In genomic region chr6:291148-291696, GRCh38 we compare ENCODE assay signal across 8 cellular contexts. TPM values are rescaled to one million over a fixed set of nuclear protein-coding genes. Genes with fewer than 3 reads are reported as not detected.
A peak's percentile ranks its signal among the peaks of the same experiment; 100 is the strongest.
DNase-seq lines count a peak whose midpoint lies in the region; ATAC-seq, FAIRE-seq and TF ChIP-seq lines count a peak whose summit lies in the region.

No MANE protein-coding gene starts in this region.

- H3K27ac ChIP-seq in PC-3 (ENCODE audit: low read length) = peak overlapping the region; percentile 52
- peak overlapping the region; percentile 90 to 99 (median 96) for H3K27ac ChIP-seq in pancreas

- no peaks in the 10 kb centered on the region for H4K20me1 ChIP-seq in PC-3 (ENCODE audit: low read length)

- BruUV-seq in PC-3 (replicated peaks; lab: Mats Ljungman, UMichigan) = TSS peak; percentile 83

- H3K4me3 ChIP-seq in PC-3 (ENCODE audit: low read length) (peak overlapping the region; percentile 74), epithelial cell of proximal tubule (ENCODE audit: low read depth, low read length) (peak overlapping the region; percentile 72), pancreas (peak overlapping the region; percentile 45 to 66 (median 62))

- TF ChIP-seq CTCF in PC-3 (conservative IDR thresholded peaks at IDR 0.05; ENCODE audit: low read depth, low read length) (no peak), epithelial cell of proximal tubule (conservative IDR thresholded peaks at IDR 0.05; ENCODE audit: low read depth, low read length) (no peak), pancreas (IDR thresholded peaks at IDR 0.05) (no peak)

- CTCF ChIA-PET in PC-3 (lab: Charles Lee) = no interaction called here

- H3K79me2 ChIP-seq in PC-3 (ENCODE audit: low read length) = peaks cover 20% of the 10 kb centered on the region

- intact Hi-C loops in PC-3 (cut with micrococcal nuclease) (loop anchor here (10.0 kb wide), 1 partner anchor 254 kb away; no protein-coding TSS in a partner anchor), pancreas (cut with DNase I) (no loop called here)

- POLR2A ChIA-PET in PC-3 (lab: Charles Lee; ENCODE audit: unreplicated experiment) = no interaction called here

- DNase-seq in ELF-1 (ENCODE audit: low read depth, low spot score) = peak; percentile 32
- DNase-seq in PC-3 = peak; percentile 53
- DNase-seq in epithelial cell of proximal tubule (ENCODE audit: low read depth) = no peak
- peak in 4 of 6 donors; percentile 52 to 61 (median 58) for DNase-seq in pancreas
- no peak for DNase-seq in hepatic stellate cell (ENCODE audit: low spot score)
- no peak for DNase-seq in NCI-H2227 treated with DMSO at 0.1 percent for 48 hours (lab: John Stamatoyannopoulos, UW)

- H3F3A ChIP-seq in PC-3 (ENCODE audit: low read length, unreplicated experiment) = no peaks in the 10 kb centered on the region

- peak overlapping the region; percentile 74 for H3K9ac ChIP-seq in PC-3 (ENCODE audit: low read length)

- peak overlapping the region; percentile 78 for H3K4me2 ChIP-seq in PC-3 (ENCODE audit: low read length)

- H3K4me1 ChIP-seq in PC-3 (ENCODE audit: insufficient read depth, low read length) = peaks cover 15% of the 10 kb centered on the region
- peaks cover 0 to 16% (median 12%) of the 10 kb centered on the region in 3 donors for H3K4me1 ChIP-seq in pancreas

- H3K9me2 ChIP-seq in PC-3 (replicated peaks; ENCODE audit: low read length) = no peaks in the 10 kb centered on the region

- H2AFZ ChIP-seq in PC-3 (ENCODE audit: low read length) = peak overlapping the region; percentile 72

- WGBS in pancreas, 2 donors = 23 to 37% methylated on average over 8 of the region's 8 CpGs

- H3K36me3 ChIP-seq in PC-3 (ENCODE audit: low read depth, low read length) (no peaks in the 10 kb centered on the region), pancreas (no peaks in the 10 kb centered on the region)

- FAIRE-seq in pancreas (lab: Jason Lieb, UNC) = no peak

- H3K27me3 ChIP-seq in PC-3 (ENCODE audit: low read length) = no peaks in the 10 kb centered on the region
- H3K27me3 ChIP-seq in pancreas = no peaks in the 10 kb centered on the region

- H3K9me3 ChIP-seq in PC-3 (ENCODE audit: low read length) = no peaks in the 10 kb centered on the region
- no peaks in the 10 kb centered on the region for H3K9me3 ChIP-seq in pancreas

- ATAC-seq in PC-3 (no peak), pancreas (peak; percentile 32 to 50 (median 39)), GM19328 (IDR thresholded peaks at IDR 0.05; ENCODE audit: unreplicated experiment) (no peak), HG03378 (IDR thresholded peaks at IDR 0.05; ENCODE audit: unreplicated experiment) (no peak)

RNA-seq across cellular contexts. Expression of gene DUSP22, which starts 1.1 kb away (rescaled TPM):
- total RNA-seq in PC-3 (2014; rRNA removed) (26.3 and 37.8 TPM in 2 replicates), epithelial cell of proximal tubule (25.3 and 30.5 TPM in 2 replicates), pancreas (10 to 100 TPM; 21.1 to 32.9 (median 27.4) TPM)
- polyA plus RNA-seq in pancreas = 10 to 100 TPM; 16.4 to 20.6 TPM

Comparison
In these comparisons a context has a peak if more than half of its experiments do, and no peak if none do; other contexts are left out.
1. DNase-seq: peak in ELF-1 (single experiment), PC-3 (single experiment) and pancreas (4 of 6); none in epithelial cell of proximal tubule (single experiment), hepatic stellate cell (single experiment) and NCI-H2227 treated with DMSO at 0.1 percent for 48 hours (single experiment).
2. ATAC-seq: peak in pancreas (4 of 4); none in PC-3 (single experiment), GM19328 (single experiment) and HG03378 (single experiment).
3. Peak in every context shown above with its lines, with median percentiles within 50 percentile points of each other: H3K4me3 ChIP-seq.